In the genomic region with DNA sequence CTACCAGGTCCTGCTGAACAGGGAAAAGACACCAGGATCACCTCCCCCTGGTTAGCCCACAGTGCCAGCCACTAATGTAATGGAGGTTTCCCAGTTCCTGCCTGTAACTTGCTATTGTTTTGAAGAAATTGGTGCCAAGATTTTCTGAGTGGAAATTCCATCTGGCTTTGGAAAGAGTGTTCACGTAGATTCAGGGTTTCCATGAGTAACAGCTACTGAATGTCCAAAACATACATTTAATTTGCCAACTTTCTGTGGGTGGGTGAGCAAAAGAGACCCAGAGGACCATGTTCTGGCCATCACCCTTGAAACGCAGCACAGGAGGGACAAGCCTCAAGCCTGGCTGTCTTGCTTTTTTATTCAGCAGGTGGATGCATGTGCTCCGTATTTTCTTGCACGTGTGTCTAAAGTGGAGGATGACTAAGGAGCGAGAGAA, we compare ENCODE assay signal across 13 cellular contexts. TPM values are rescaled to one million over a fixed set of nuclear protein-coding genes. Genes with fewer than 3 reads are reported as not detected.
DNase-seq lines count a peak whose midpoint lies in the region; ATAC-seq and TF ChIP-seq lines count a peak whose summit lies in the region.
"Had no signal": no experiment of that assay in that cellular context is flagged by ENCODE, and none has a peak within 500 bp of the region (broad histone marks: within the 10 kb centered on the region; RNA-seq: fewer than 3 reads in every experiment).

No MANE protein-coding gene starts in this region.

- in situ Hi-C loops in KBM-7 (cut with MboI; ENCODE audit: low pct_unique_long_range_greater_than_20kb, low sequenced_read_pairs), result no loop called here

- H3K36me3 ChIP-seq in esophagus muscularis mucosa, result no peaks in the 10 kb centered on the region
- no peaks in the 10 kb centered on the region for H3K36me3 ChIP-seq in muscle layer of duodenum (ENCODE audit: control insufficient read depth in 1 of 2, insufficient read depth in 2 of 2, low read length in 2 of 2)
- no peaks in the 10 kb centered on the region for H3K36me3 ChIP-seq in upper lobe of right lung

- DNase-seq in AG08395 (ENCODE audit: low spot score), result peak; percentile 82
- peak; percentile 75 for DNase-seq in RPMI7951 (ENCODE audit: low read depth)
- DNase-seq in esophagus muscularis mucosa (ENCODE audit: extremely low spot score), result no peak
- DNase-seq in HUDEP-2 (lab: John Stamatoyannopoulos, UW; ENCODE audit: unreplicated experiment in 76 of 76), result no peak
- no peak for DNase-seq in upper lobe of right lung
- DNase-seq in KBM-7, result no peak
- DNase-seq: activated naive CD4-positive, alpha-beta T cell treated with anti-CD3 and anti-CD28 coated beads for 36 hours; DMS153; left colon had no signal

- no peak overlapping the region for H3K4me3 ChIP-seq in esophagus muscularis mucosa
- H3K4me3 ChIP-seq in muscle layer of duodenum (ENCODE audit: low read depth in 1 of 2, low read length in 2 of 2), result no peak overlapping the region
- H3K4me3 ChIP-seq in upper lobe of right lung, result no peak overlapping the region
- H3K4me3 ChIP-seq: SK-N-MC had no signal

- H3K4me1 ChIP-seq in esophagus muscularis mucosa (peaks cover 19 to 44% (median 34%) of the 10 kb centered on the region in 4 donors), muscle layer of duodenum (ENCODE audit: control insufficient read depth in 1 of 2, insufficient read depth in 2 of 2, low read length in 2 of 2) (peaks cover 0 to 9% of the 10 kb centered on the region in 2 donors), upper lobe of right lung (peaks cover 8% of the 10 kb centered on the region)

- TF ChIP-seq CTCF in esophagus muscularis mucosa (IDR thresholded peaks at IDR 0.05), result no peak
- no peak for TF ChIP-seq CTCF in upper lobe of right lung (IDR thresholded peaks at IDR 0.05)

- H3K27ac ChIP-seq in esophagus muscularis mucosa (replicated peaks in 1 of 4) (peak overlapping the region; percentile 26 to 71 (median 64)), muscle layer of duodenum (ENCODE audit: low read length) (peak overlapping the region; percentile 5), upper lobe of right lung (no peak overlapping the region)
- H3K27ac ChIP-seq: SK-N-MC had no signal

- ATAC-seq in upper lobe of right lung (no peak), esophagus mucosa (no peak)
- ATAC-seq: left colon, WTC11 had no signal

- no peak for TF ChIP-seq POLR2A in esophagus muscularis mucosa (IDR thresholded peaks at IDR 0.05; ENCODE audit: low read depth)

- intact Hi-C loops in esophagus muscularis mucosa (cut with DNase I) (no loop called here), upper lobe of right lung (cut with DNase I) (no loop called here)

- H3K9me3 ChIP-seq in esophagus muscularis mucosa (no peaks in the 10 kb centered on the region), muscle layer of duodenum (ENCODE audit: control insufficient read depth in 1 of 2, low read length in 2 of 2) (no peaks in the 10 kb centered on the region), upper lobe of right lung (no peaks in the 10 kb centered on the region)

- 38% methylated on average over 5 of the region's 5 CpGs for WGBS in esophagus muscularis mucosa

- TF ChIP-seq EP300 in esophagus muscularis mucosa (IDR thresholded peaks at IDR 0.05), result no peak

- H3K27me3 ChIP-seq in esophagus muscularis mucosa (no peaks in the 10 kb centered on the region), muscle layer of duodenum (ENCODE audit: low read depth, low read length) (no peaks in the 10 kb centered on the region), upper lobe of right lung (no peaks in the 10 kb centered on the region)

RNA-seq across cellular contexts. Expression of a gene that starts 8.8 kb away (rescaled TPM):
- 271 and 303 TPM in 2 replicates for total RNA-seq in RPMI7951 (2014; rRNA removed; shearing (Covaris generic))
- total RNA-seq in esophagus muscularis mucosa (100 to 1,000 TPM in 2 of 4 donors, 10 to 100 TPM in 2; 94.3 to 191 (median 127) TPM), upper lobe of right lung (217 TPM), esophagus mucosa (21.2 TPM)
- total RNA-seq: activated naive CD4-positive, alpha-beta T cell treated with anti-CD3 and anti-CD28 coated beads for 36 hours had no signal

Comparison
In these comparisons a context has a peak if more than half of its experiments do, and no peak if none do; other contexts are left out.
1. DNase-seq: peak in AG08395 (single experiment) and RPMI7951 (single experiment); none in esophagus muscularis mucosa (single experiment), HUDEP-2 (0 of 76), upper lobe of right lung (single experiment) and KBM-7 (single experiment).